ENCODE assay signal across 8 cellular contexts in genomic region chr11:47248664-47249377, GRCh38. TPM values are rescaled to one million over a fixed set of nuclear protein-coding genes. Genes with fewer than 3 reads are reported as not detected.
DNase-seq lines count a peak whose midpoint lies in the region; ATAC-seq and TF ChIP-seq lines count a peak whose summit lies in the region.

Gene ACP2, minus strand, starts transcription at chr11:47248814. Its CDS starts 25 bp downstream, at chr11:47248789.

- ATAC-seq in CD8-positive, alpha-beta T cell, result peak; percentile 97
- peak; percentile 95 for ATAC-seq in GM19395 (IDR thresholded peaks at IDR 0.05; ENCODE audit: unreplicated experiment)
- ATAC-seq in HG03558 (IDR thresholded peaks at IDR 0.05; ENCODE audit: extremely low read depth, unreplicated experiment), result peak; percentile 66
- ATAC-seq in memory B cell (ENCODE audit: low read depth), result peak; percentile 97

- peak within 1 kb of the TSS; percentile 81 for H3K4me3 ChIP-seq in CD8-positive, alpha-beta T cell (ENCODE audit: low read depth, low read length)

- peaks cover 8% of the 10 kb centered on the region for H3K36me3 ChIP-seq in CD8-positive, alpha-beta T cell (ENCODE audit: insufficient read depth, low read length)

- H3K27ac Mint-ChIP-seq in CD8-positive, alpha-beta T cell, result peak within 1 kb of the TSS; percentile 100
- peak within 1 kb of the TSS; percentile 96 for H3K27ac Mint-ChIP-seq in memory B cell

- H3K4me1 ChIP-seq in CD8-positive, alpha-beta T cell (ENCODE audit: insufficient read depth, low read length), result peaks cover 17% of the 10 kb centered on the region

- H3K9me3 ChIP-seq in CD8-positive, alpha-beta T cell (ENCODE audit: low read length), result no peaks in the 10 kb centered on the region

- H3K4me1 Mint-ChIP-seq in CD8-positive, alpha-beta T cell (ENCODE audit: low read depth), result peaks cover 32% of the 10 kb centered on the region
- peaks cover 11% of the 10 kb centered on the region for H3K4me1 Mint-ChIP-seq in memory B cell

- peak within 1 kb of the TSS; percentile 100 for H3K4me3 Mint-ChIP-seq in CD8-positive, alpha-beta T cell
- H3K4me3 Mint-ChIP-seq in memory B cell, result peak within 1 kb of the TSS; percentile 95

- peak within 1 kb of the TSS; percentile 63 for H3K27ac ChIP-seq in CD8-positive, alpha-beta T cell (ENCODE audit: low read depth, low read length)

- H3K27me3 ChIP-seq in CD8-positive, alpha-beta T cell (ENCODE audit: insufficient read depth, low read length), result no peaks in the 10 kb centered on the region

- POLR2A ChIA-PET in CD8-positive, alpha-beta T cell (lab: Charles Lee), result interaction anchor here (0.7 to 2.5 kb wide), 22 partner anchors 10 to 599 kb away, joined by 3 to 29 read pairs (median 5); partner anchors contain the start of genes ARHGAP1, CSTPP1, DDB2 and MADD

- peaks cover 40% of the 10 kb centered on the region for H3K36me3 Mint-ChIP-seq in CD8-positive, alpha-beta T cell
- peaks cover 2% of the 10 kb centered on the region for H3K36me3 Mint-ChIP-seq in memory B cell

- no peak for TF ChIP-seq CTCF in CD8-positive, alpha-beta T cell (IDR thresholded peaks at IDR 0.05)

- CTCF ChIA-PET in CD8-positive, alpha-beta T cell (lab: Charles Lee), result interaction anchor here (0.5 to 3.4 kb wide), 11 partner anchors 10 to 164 kb away, joined by 3 to 23 read pairs (median 6); partner anchors contain the start of gene NR1H3

- DNase-seq in CD8-positive, alpha-beta T cell, result peak; percentile 70 to 93 (median 85)
- DNase-seq in NCI-H82 (lab: John Stamatoyannopoulos, UW) (peak; percentile 89), memory B cell (ENCODE audit: low spot score in 2 of 2) (peak; percentile 85 to 93)
- peak; percentile 69 to 71 for DNase-seq in activated CD8-positive, alpha-beta memory T cell treated with anti-CD3 and anti-CD28 coated beads for 1 hour (ENCODE audit: extremely low read depth in 1 of 2, low read depth in 1 of 2)
- peak; percentile 66 for DNase-seq in effector CD8-positive, alpha-beta T cell (lab: John Stamatoyannopoulos, UW)
- DNase-seq in stimulated activated CD8-positive, alpha-beta memory T cell treated with anti-CD3 and anti-CD28 coated beads, Interleukin-12 subunit alpha, Interleukin-12 subunit beta, amount 100 ng/mL, for 4 hours (ENCODE audit: low read depth), result peak; percentile 73

- no peaks in the 10 kb centered on the region for H3K9me3 Mint-ChIP-seq in CD8-positive, alpha-beta T cell
- H3K9me3 Mint-ChIP-seq in memory B cell, result no peaks in the 10 kb centered on the region

- intact Hi-C loops in CD8-positive, alpha-beta T cell (cut with DNase I, micrococcal nuclease), result loop anchor here (1.0 to 10.0 kb wide), 11 partner anchors 20 to 632 kb away; partner anchors contain the start of genes ARHGAP1 (in 2 of the 2), DDB2 (in 2 of the 2), ATG13 (in 1 of the 2) and CSTPP1 (in 1 of the 2)

- no peaks in the 10 kb centered on the region for H3K27me3 Mint-ChIP-seq in CD8-positive, alpha-beta T cell (ENCODE audit: low read depth)
- H3K27me3 Mint-ChIP-seq in memory B cell, result no peaks in the 10 kb centered on the region

RNA-seq across cellular contexts. Expression of gene ACP2, which starts in this region (rescaled TPM):
- total RNA-seq in CD8-positive, alpha-beta T cell, result 10 to 100 TPM; 18.3 to 22.6 TPM

Comparison
In these comparisons a context has a peak if more than half of its experiments do, and no peak if none do; other contexts are left out.
1. Peak in every context shown above with its lines: DNase-seq, ATAC-seq, H3K4me3 ChIP-seq and H3K27ac ChIP-seq.